In genomic region chr9:71901695-71902094, GRCh38 we compare ENCODE assay signal across 14 cellular contexts. TPM values are rescaled to one million over a fixed set of nuclear protein-coding genes. Genes with fewer than 3 reads are reported as not detected.
DNase-seq lines count a peak whose midpoint lies in the region; ATAC-seq and FAIRE-seq lines count a peak whose summit lies in the region.
"Had no signal": no experiment of that assay in that cellular context is flagged by ENCODE, and none has a peak within 500 bp of the region (broad histone marks: within the 10 kb centered on the region; RNA-seq: fewer than 3 reads in every experiment).

No MANE protein-coding gene starts in this region.

- H3K36me3 ChIP-seq in HAP-1 (replicated peaks) = peaks cover 11% of the 10 kb centered on the region
- H3K36me3 ChIP-seq: cardiac muscle cell, uterus had no signal

- peak overlapping the region; percentile 12 for H3K27ac Mint-ChIP-seq in activated T-cell treated with anti-CD3 and anti-CD28 coated beads, Interleukin-2, amount 50 U/mL, for 24 hours
- peak overlapping the region in 2 of 3 donors; percentile 39 to 61 for H3K27ac Mint-ChIP-seq in IgD-negative memory B cell
- peak overlapping the region; percentile 69 for H3K27ac Mint-ChIP-seq in activated naive CD8-positive, alpha-beta T cell treated with anti-CD3 and anti-CD28 coated beads, Interleukin-2, amount 50 U/mL, for 24 hours
- peak overlapping the region; percentile 31 for H3K27ac Mint-ChIP-seq in stimulated activated memory B cell treated with anti-CD40 and anti-IgM and Interleukin-4, amounts not matched to agents 10 μg/mL and 1 μg/mL and 100 μg/mL, for 72 hours
- H3K27ac Mint-ChIP-seq in activated naive CD4-positive, alpha-beta T cell treated with anti-CD3 and anti-CD28 coated beads, Interleukin-2, amount 10 ng/mL, durations not matched to agents 7 days and 5 days = no peak overlapping the region

- H3K9me3 ChIP-seq in HAP-1 = no peaks in the 10 kb centered on the region
- H3K9me3 ChIP-seq: uterus had no signal

- CTCF ChIA-PET in activated naive CD4-positive, alpha-beta T cell treated with anti-CD3 and anti-CD28 coated beads, Interleukin-2, amount 10 ng/mL, durations not matched to agents 7 days and 5 days (lab: Charles Lee) = no interaction called here

- no peaks in the 10 kb centered on the region for H3K9me3 Mint-ChIP-seq in activated T-cell treated with anti-CD3 and anti-CD28 coated beads, Interleukin-2, amount 50 U/mL, for 24 hours
- no peaks in the 10 kb centered on the region for H3K9me3 Mint-ChIP-seq in IgD-negative memory B cell
- no peaks in the 10 kb centered on the region for H3K9me3 Mint-ChIP-seq in activated naive CD8-positive, alpha-beta T cell treated with anti-CD3 and anti-CD28 coated beads, Interleukin-2, amount 50 U/mL, for 24 hours
- H3K9me3 Mint-ChIP-seq in stimulated activated memory B cell treated with anti-CD40 and anti-IgM and Interleukin-4, amounts not matched to agents 10 μg/mL and 1 μg/mL and 100 μg/mL, for 72 hours = no peaks in the 10 kb centered on the region
- no peaks in the 10 kb centered on the region for H3K9me3 Mint-ChIP-seq in activated naive CD4-positive, alpha-beta T cell treated with anti-CD3 and anti-CD28 coated beads, Interleukin-2, amount 10 ng/mL, durations not matched to agents 7 days and 5 days

- H3K27me3 ChIP-seq in HAP-1 (ENCODE audit: low read depth) = no peaks in the 10 kb centered on the region
- H3K27me3 ChIP-seq: cardiac muscle cell, uterus had no signal

- H3K36me3 Mint-ChIP-seq in activated T-cell treated with anti-CD3 and anti-CD28 coated beads, Interleukin-2, amount 50 U/mL, for 24 hours (ENCODE audit: low read depth) = peaks cover 13% of the 10 kb centered on the region
- H3K36me3 Mint-ChIP-seq in IgD-negative memory B cell = peaks cover 2% of the 10 kb centered on the region
- peaks cover 5% of the 10 kb centered on the region for H3K36me3 Mint-ChIP-seq in activated naive CD8-positive, alpha-beta T cell treated with anti-CD3 and anti-CD28 coated beads, Interleukin-2, amount 50 U/mL, for 24 hours (ENCODE audit: low read depth)
- peaks cover 12% of the 10 kb centered on the region for H3K36me3 Mint-ChIP-seq in stimulated activated memory B cell treated with anti-CD40 and anti-IgM and Interleukin-4, amounts not matched to agents 10 μg/mL and 1 μg/mL and 100 μg/mL, for 72 hours
- peaks cover 32% of the 10 kb centered on the region for H3K36me3 Mint-ChIP-seq in activated naive CD4-positive, alpha-beta T cell treated with anti-CD3 and anti-CD28 coated beads, Interleukin-2, amount 10 ng/mL, durations not matched to agents 7 days and 5 days

- no peak for FAIRE-seq in RCC 7860 (lab: Jason Lieb, UNC)

- no peaks in the 10 kb centered on the region for H3K27me3 Mint-ChIP-seq in activated T-cell treated with anti-CD3 and anti-CD28 coated beads, Interleukin-2, amount 50 U/mL, for 24 hours
- no peaks in the 10 kb centered on the region for H3K27me3 Mint-ChIP-seq in IgD-negative memory B cell
- H3K27me3 Mint-ChIP-seq in activated naive CD8-positive, alpha-beta T cell treated with anti-CD3 and anti-CD28 coated beads, Interleukin-2, amount 50 U/mL, for 24 hours = no peaks in the 10 kb centered on the region
- H3K27me3 Mint-ChIP-seq in stimulated activated memory B cell treated with anti-CD40 and anti-IgM and Interleukin-4, amounts not matched to agents 10 μg/mL and 1 μg/mL and 100 μg/mL, for 72 hours = no peaks in the 10 kb centered on the region
- no peaks in the 10 kb centered on the region for H3K27me3 Mint-ChIP-seq in activated naive CD4-positive, alpha-beta T cell treated with anti-CD3 and anti-CD28 coated beads, Interleukin-2, amount 10 ng/mL, durations not matched to agents 7 days and 5 days

- peaks cover 3% of the 10 kb centered on the region for H3K4me1 ChIP-seq in HAP-1
- H3K4me1 ChIP-seq: uterus had no signal

- no peak overlapping the region for H3K4me3 ChIP-seq in HAP-1
- H3K4me3 ChIP-seq: cardiac muscle cell, uterus had no signal

- no peak for ATAC-seq in activated naive CD8-positive, alpha-beta T cell treated with anti-CD3 and anti-CD28 coated beads, Interleukin-2, amount 50 U/mL, for 24 hours
- no peak for ATAC-seq in stimulated activated memory B cell treated with anti-CD40 and anti-IgM and Interleukin-4, amounts not matched to agents 10 μg/mL and 1 μg/mL and 100 μg/mL, for 72 hours

- in situ Hi-C loops in HAP-1 (cut with MboI; ENCODE audit: low sequenced_read_pairs) = no loop called here

- peaks cover 69% of the 10 kb centered on the region for H3K4me1 Mint-ChIP-seq in activated T-cell treated with anti-CD3 and anti-CD28 coated beads, Interleukin-2, amount 50 U/mL, for 24 hours (ENCODE audit: low read depth)
- peaks cover 44 to 68% (median 54%) of the 10 kb centered on the region in 3 donors for H3K4me1 Mint-ChIP-seq in IgD-negative memory B cell
- peaks cover 72% of the 10 kb centered on the region for H3K4me1 Mint-ChIP-seq in activated naive CD8-positive, alpha-beta T cell treated with anti-CD3 and anti-CD28 coated beads, Interleukin-2, amount 50 U/mL, for 24 hours
- peaks cover 56% of the 10 kb centered on the region for H3K4me1 Mint-ChIP-seq in stimulated activated memory B cell treated with anti-CD40 and anti-IgM and Interleukin-4, amounts not matched to agents 10 μg/mL and 1 μg/mL and 100 μg/mL, for 72 hours
- H3K4me1 Mint-ChIP-seq in activated naive CD4-positive, alpha-beta T cell treated with anti-CD3 and anti-CD28 coated beads, Interleukin-2, amount 10 ng/mL, durations not matched to agents 7 days and 5 days = peaks cover 68% of the 10 kb centered on the region

- H3K4me3 Mint-ChIP-seq in activated T-cell treated with anti-CD3 and anti-CD28 coated beads, Interleukin-2, amount 50 U/mL, for 24 hours = no peak overlapping the region
- H3K4me3 Mint-ChIP-seq in IgD-negative memory B cell = peak overlapping the region in 3 of 4 donors; percentile 13 to 51 (median 38)
- no peak overlapping the region for H3K4me3 Mint-ChIP-seq in activated naive CD8-positive, alpha-beta T cell treated with anti-CD3 and anti-CD28 coated beads, Interleukin-2, amount 50 U/mL, for 24 hours
- no peak overlapping the region for H3K4me3 Mint-ChIP-seq in stimulated activated memory B cell treated with anti-CD40 and anti-IgM and Interleukin-4, amounts not matched to agents 10 μg/mL and 1 μg/mL and 100 μg/mL, for 72 hours
- H3K4me3 Mint-ChIP-seq in activated naive CD4-positive, alpha-beta T cell treated with anti-CD3 and anti-CD28 coated beads, Interleukin-2, amount 10 ng/mL, durations not matched to agents 7 days and 5 days = no peak overlapping the region

- no peak for DNase-seq in activated T-cell treated with anti-CD3 and anti-CD28 coated beads, Interleukin-2, amount 50 U/mL, for 24 hours
- no peak for DNase-seq in activated T-cell treated with anti-CD3 and anti-CD28 coated beads, Interleukin-2, amount 50 U/mL, for 1 hour
- no peak for DNase-seq in activated naive CD8-positive, alpha-beta T cell treated with anti-CD3 and anti-CD28 coated beads, Interleukin-2, amount 50 U/mL, for 24 hours
- DNase-seq in HAP-1 (ENCODE audit: low spot score in 2 of 2) (no peak), RCC 7860 (ENCODE audit: low spot score) (no peak)
- DNase-seq in activated naive CD4-positive, alpha-beta T cell treated with anti-CD3 and anti-CD28 coated beads, Interleukin-2, amount 10 ng/mL, durations not matched to agents 7 days and 5 days = no peak
- DNase-seq: activated gamma-delta T cell treated with Interleukin-2 at 50 U/mL for 16 hours, EL, HCEC 1CT, NCI-H1417, uterus had no signal

RNA-seq across cellular contexts. Expression of gene ABHD17B, which starts 9.3 kb away (rescaled TPM):
- 31.0 TPM for polyA plus RNA-seq in IgD-negative memory B cell

RNA-seq across cellular contexts. Expression of gene C9orf85, which starts 9.7 kb away (rescaled TPM):
- 14.2 TPM for polyA plus RNA-seq in IgD-negative memory B cell

Comparison
In these comparisons a context has a peak if more than half of its experiments do, and no peak if none do; other contexts are left out.
1. H3K4me3 Mint-ChIP-seq: peak in IgD-negative memory B cell (3 of 4); none in activated T-cell treated with anti-CD3 and anti-CD28 coated beads, Interleukin-2, amount 50 U/mL, for 24 hours (single experiment), activated naive CD8-positive, alpha-beta T cell treated with anti-CD3 and anti-CD28 coated beads, Interleukin-2, amount 50 U/mL, for 24 hours (single experiment), stimulated activated memory B cell treated with anti-CD40 and anti-IgM and Interleukin-4, amounts not matched to agents 10 μg/mL and 1 μg/mL and 100 μg/mL, for 72 hours (single experiment) and activated naive CD4-positive, alpha-beta T cell treated with anti-CD3 and anti-CD28 coated beads, Interleukin-2, amount 10 ng/mL, durations not matched to agents 7 days and 5 days (single experiment).